ENCODE assay signal across 8 cellular contexts in genomic region chr17:79082311-79083190, GRCh38. TPM values are rescaled to one million over a fixed set of nuclear protein-coding genes. Genes with fewer than 3 reads are reported as not detected.
A peak's percentile ranks its signal among the peaks of the same experiment; 100 is the strongest.
DNase-seq lines count a peak whose midpoint lies in the region; ATAC-seq, FAIRE-seq and TF ChIP-seq lines count a peak whose summit lies in the region.

No MANE protein-coding gene starts in this region.

- H2BK120ac ChIP-seq in mesenchymal stem cell (ENCODE audit: low read depth, low read length), result no peak overlapping the region

- TF ChIP-seq CTCF in DOHH2 (IDR thresholded peaks at IDR 0.05; ENCODE audit: low read depth, low read length, poor library complexity, severe bottlenecking) (peak; percentile 81), dorsolateral prefrontal cortex (IDR thresholded peaks at IDR 0.05 in 54 of 56, conservative IDR thresholded peaks at IDR 0.05 in 2 of 56; ENCODE audit: low read depth in 1 of 56, partially characterized antibody in 56 of 56) (peak in 55 of 56 donors; percentile 21 to 85 (median 73))

- H3K79me1 ChIP-seq in mesenchymal stem cell (replicated peaks; ENCODE audit: low read length, poor library complexity, severe bottlenecking), result no peaks in the 10 kb centered on the region

- no peak overlapping the region for H3K14ac ChIP-seq in mesenchymal stem cell (ENCODE audit: low read length in 2 of 2)

- no peak overlapping the region for H4K91ac ChIP-seq in mesenchymal stem cell (ENCODE audit: low read length)

- peak; percentile 13 for DNase-seq in LoVo (ENCODE audit: low spot score)
- peak; percentile 18 for DNase-seq in activated CD4-positive, CD25-positive, alpha-beta regulatory T cell treated with anti-CD3 and anti-CD28 coated beads, Interleukin-2, amount 50 U/mL, for 16 hours (ENCODE audit: low read depth, low spot score)
- DNase-seq in dorsolateral prefrontal cortex, result peak in 2 of 10 donors; percentile 55 to 69
- DNase-seq in mesenchymal stem cell, result peak; percentile 40
- DNase-seq in urothelium cell line (ENCODE audit: low spot score), result peak; percentile 83

- no peak overlapping the region for H2BK15ac ChIP-seq in mesenchymal stem cell (ENCODE audit: low read depth, poor library complexity, severe bottlenecking)

- no peaks in the 10 kb centered on the region for H3K4me1 ChIP-seq in DOHH2 (ENCODE audit: control insufficient read depth, low read length)
- no peaks in the 10 kb centered on the region for H3K4me1 ChIP-seq in mesenchymal stem cell (ENCODE audit: control insufficient read depth, insufficient read depth, low read depth, low read length)

- FAIRE-seq in urothelium cell line (lab: Jason Lieb, UNC), result peak; percentile 35

- H3K9me2 ChIP-seq in DOHH2 (replicated peaks; ENCODE audit: control insufficient read depth, low read length), result no peaks in the 10 kb centered on the region

- ATAC-seq in HG03108 (IDR thresholded peaks at IDR 0.05; ENCODE audit: unreplicated experiment) (no peak), GM19351 (IDR thresholded peaks at IDR 0.05; ENCODE audit: unreplicated experiment) (no peak)

- H3K4me2 ChIP-seq in DOHH2 (ENCODE audit: low read length), result no peak overlapping the region
- no peak overlapping the region for H3K4me2 ChIP-seq in mesenchymal stem cell (ENCODE audit: low read length, poor library complexity, severe bottlenecking)

- intact Hi-C loops in dorsolateral prefrontal cortex (cut with DNase I), result no loop called here

- H2AFZ ChIP-seq in mesenchymal stem cell (ENCODE audit: low read depth, low read length), result no peak overlapping the region

- no peaks in the 10 kb centered on the region for H3K79me2 ChIP-seq in DOHH2 (ENCODE audit: control insufficient read depth, low read length)

- H2BK5ac ChIP-seq in mesenchymal stem cell (ENCODE audit: low read depth, low read length, poor library complexity, severe bottlenecking), result no peak overlapping the region

- H3K9ac ChIP-seq in mesenchymal stem cell (ENCODE audit: low read length), result no peak overlapping the region

- H4K8ac ChIP-seq in mesenchymal stem cell (ENCODE audit: low read length), result no peak overlapping the region

- no peaks in the 10 kb centered on the region for H3F3A ChIP-seq in DOHH2 (ENCODE audit: control insufficient read depth, insufficient read depth)

- no peak overlapping the region for H3K4me3 ChIP-seq in DOHH2 (ENCODE audit: low read length)
- no peak overlapping the region for H3K4me3 ChIP-seq in dorsolateral prefrontal cortex
- no peak overlapping the region for H3K4me3 ChIP-seq in mesenchymal stem cell (ENCODE audit: insufficient read depth in 1 of 2, low read depth in 1 of 2, low read length in 2 of 2)

- no peaks in the 10 kb centered on the region for H3K9me3 ChIP-seq in DOHH2 (ENCODE audit: control insufficient read depth, insufficient read depth, low read length)
- no peaks in the 10 kb centered on the region for H3K9me3 ChIP-seq in mesenchymal stem cell (ENCODE audit: control insufficient read depth, low read length)

- H3K36me3 ChIP-seq in DOHH2 (ENCODE audit: control insufficient read depth, low read length) (no peaks in the 10 kb centered on the region), mesenchymal stem cell (ENCODE audit: control insufficient read depth in 1 of 2, insufficient read depth in 2 of 2, low read depth in 1 of 2, low read length in 2 of 2) (peaks cover 41 to 91% of the 10 kb centered on the region in 2 experiments)

- H3K27me3 ChIP-seq in DOHH2 (ENCODE audit: control insufficient read depth, low read length) (no peaks in the 10 kb centered on the region), dorsolateral prefrontal cortex (no peaks in the 10 kb centered on the region), mesenchymal stem cell (ENCODE audit: control insufficient read depth in 1 of 2, insufficient read depth in 1 of 2, low read length in 2 of 2) (no peaks in the 10 kb centered on the region)

- H3K18ac ChIP-seq in mesenchymal stem cell (ENCODE audit: low read depth in 1 of 2, low read length in 2 of 2), result no peak overlapping the region

- H3K27ac ChIP-seq in DOHH2 (ENCODE audit: low read depth, low read length), result no peak overlapping the region
- H3K27ac ChIP-seq in dorsolateral prefrontal cortex, result peak overlapping the region in 5 of 59 donors; percentile 8 to 22 (median 20)
- no peak overlapping the region for H3K27ac ChIP-seq in mesenchymal stem cell (ENCODE audit: low read length, poor library complexity, severe bottlenecking)

- no peaks in the 10 kb centered on the region for H4K20me1 ChIP-seq in DOHH2 (ENCODE audit: control insufficient read depth, insufficient read depth, low read depth, low read length)

- no peak overlapping the region for H2AK5ac ChIP-seq in mesenchymal stem cell (ENCODE audit: low read length, severe bottlenecking)

- no peak overlapping the region for H2BK12ac ChIP-seq in mesenchymal stem cell (ENCODE audit: low read length in 2 of 2)

- no peak overlapping the region for H3K23ac ChIP-seq in mesenchymal stem cell (ENCODE audit: low read length in 2 of 2)

- WGBS in mesenchymal stem cell, result 73% methylated on average over 40 of the region's 41 CpGs

- no peak overlapping the region for H3K4ac ChIP-seq in mesenchymal stem cell (ENCODE audit: low read depth in 1 of 2, low read length in 2 of 2)

RNA-seq across cellular contexts. Expression of gene ENGASE, which starts 7.9 kb away (rescaled TPM):
- 100 to 1,000 TPM in 1 of 120 experiments, 10 to 100 TPM in 119; 27.0 to 112 (median 43.6) TPM for total RNA-seq in dorsolateral prefrontal cortex
- 6.9 TPM for polyA plus RNA-seq in mesenchymal stem cell (2013, experiment 1 of 2)
- polyA plus RNA-seq in mesenchymal stem cell (2013, experiment 2 of 2), result 5.8 TPM

RNA-seq across cellular contexts. Expression of gene C1QTNF1, which starts 58.6 kb away (rescaled TPM):
- total RNA-seq in dorsolateral prefrontal cortex, result 10 to 100 TPM in 66 of 120 experiments, 1 to 10 TPM in 54; 3.2 to 50.9 (median 10.8) TPM
- 11.9 TPM for polyA plus RNA-seq in mesenchymal stem cell (2013, experiment 1 of 2)
- 13.6 TPM for polyA plus RNA-seq in mesenchymal stem cell (2013, experiment 2 of 2)
